In the genomic region with DNA sequence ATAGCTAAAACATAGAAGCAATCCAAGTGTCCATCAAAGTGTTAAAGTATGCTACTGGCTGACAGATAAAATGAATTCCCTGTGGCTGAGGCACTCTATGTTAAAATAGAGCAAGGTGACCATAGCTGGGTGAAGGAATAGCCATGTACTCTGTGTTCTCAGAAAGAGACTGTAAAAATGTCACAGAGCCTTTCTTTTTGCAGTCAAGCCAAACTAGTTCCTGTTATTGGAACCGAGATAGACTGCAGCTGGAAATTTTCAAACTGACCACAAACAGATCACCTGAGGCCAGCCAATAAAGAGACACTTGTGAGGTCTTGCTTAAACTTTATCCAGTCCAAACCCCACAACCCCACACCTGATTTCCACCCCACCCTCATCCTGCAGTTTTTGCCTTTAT, we compare ENCODE assay signal across 19 cellular contexts.
A peak's percentile ranks its signal among the peaks of the same experiment; 100 is the strongest.
DNase-seq lines count a peak whose midpoint lies in the region; ATAC-seq and TF ChIP-seq lines count a peak whose summit lies in the region.
"Had no signal": no experiment of that assay in that cellular context is flagged by ENCODE, and none has a peak within 500 bp of the region (broad histone marks: within the 10 kb centered on the region; RNA-seq: fewer than 3 reads in every experiment).

No MANE protein-coding gene starts in this region.

- H2AK9ac ChIP-seq in IMR-90 (replicated peaks; ENCODE audit: low read depth, low read length, poor library complexity), result no peak overlapping the region

- in situ Hi-C loops in IMR-90 (cut with MboI; ENCODE audit: low sequenced_read_pairs), result no loop called here

- H3K9me3 ChIP-seq in IMR-90 (ENCODE audit: control insufficient read depth, insufficient read depth, low read length), result peaks cover 3% of the 10 kb centered on the region; the same call in 1 of the 2 replicates
- no peaks in the 10 kb centered on the region for H3K9me3 ChIP-seq in muscle layer of colon (ENCODE audit: low read length)
- H3K9me3 ChIP-seq: mucosa of descending colon had no signal

- DNase-seq in AML-193 (lab: John Stamatoyannopoulos, UW) (peak; percentile 47 to 69), IMR-90 (no peak), OCI-M1 (lab: John Stamatoyannopoulos, UW) (peak; percentile 11), HCEC 1CT (no peak)
- DNase-seq in stimulated activated CD4-positive, alpha-beta T cell treated with anti-CD3 and anti-CD28 coated beads, Interleukin-2, amount 100 ng/mL, for 24 hours, result no peak
- DNase-seq: activated CD4-positive, alpha-beta T cell treated with anti-CD3 and anti-CD28 coated beads for 36 hours; activated naive CD4-positive, alpha-beta T cell treated with anti-CD3 and anti-CD28 coated beads, Interleukin-2, amount 50 U/mL, for 16 hours; anterior cingulate cortex; mucosa of descending colon; NCI-H1092; NCI-H2081; NCI-H446; retina; stimulated activated CD4-positive, alpha-beta T cell treated with anti-CD3 and anti-CD28 coated beads, Interleukin-15, amount 100 ng/mL, for 24 hours; SW 1271 had no signal

- H3K14ac ChIP-seq in IMR-90 (replicated peaks; ENCODE audit: low read depth, low read length), result no peak overlapping the region

- H3K9ac ChIP-seq in IMR-90 (ENCODE audit: low read depth, low read length) (no peak overlapping the region), muscle layer of colon (ENCODE audit: low read length) (no peak overlapping the region)

- H3K4me1 ChIP-seq in IMR-90 (ENCODE audit: control insufficient read depth, insufficient read depth, low read length) (peaks cover 2% of the 10 kb centered on the region; the same call in 1 of the 2 replicates), muscle layer of colon (ENCODE audit: insufficient read depth, low read length) (peaks cover 21% of the 10 kb centered on the region)

- H2BK20ac ChIP-seq in IMR-90 (ENCODE audit: low read depth, low read length), result peak overlapping the region; percentile 62; the same call in 1 of the 2 replicates

- no peak overlapping the region for H3K4me2 ChIP-seq in IMR-90 (ENCODE audit: low read depth, low read length)

- H3K27me3 ChIP-seq in IMR-90 (ENCODE audit: control insufficient read depth, insufficient read depth, low read length), result no peaks in the 10 kb centered on the region
- no peaks in the 10 kb centered on the region for H3K27me3 ChIP-seq in muscle layer of colon (ENCODE audit: control insufficient read depth in 1 of 2, insufficient read depth in 2 of 2, low read length in 2 of 2)

- intact Hi-C loops in IMR-90 (cut with micrococcal nuclease), result no loop called here

- H4K20me1 ChIP-seq in IMR-90 (ENCODE audit: insufficient read depth, low read length), result no peaks in the 10 kb centered on the region

- no TSS peak for BruUV-seq in IMR-90 (replicated peaks; lab: Mats Ljungman, UMichigan)

- TF ChIP-seq POLR2A in IMR-90 (IDR thresholded peaks at IDR 0.05; ENCODE audit: low read depth, low read length), result no peak

- TF ChIP-seq RAD21 in IMR-90 (IDR thresholded peaks at IDR 0.05; ENCODE audit: low read length), result no peak

- no peak overlapping the region for H3K27ac ChIP-seq in IMR-90 (ENCODE audit: insufficient read depth, low read length)
- H3K27ac ChIP-seq in muscle layer of colon (ENCODE audit: low read depth, low read length), result peak overlapping the region; percentile 58

- POLR2A ChIA-PET in IMR-90 (lab: Charles Lee; ENCODE audit: unreplicated experiment), result no interaction called here

- no peak overlapping the region for H3K23ac ChIP-seq in IMR-90 (ENCODE audit: low read depth, low read length)

- H2BK5ac ChIP-seq in IMR-90 (ENCODE audit: low read depth, low read length, poor library complexity, severe bottlenecking), result peak overlapping the region; percentile 45

- no peaks in the 10 kb centered on the region for H3K36me3 ChIP-seq in IMR-90 (ENCODE audit: control insufficient read depth, insufficient read depth, low read length)
- H3K36me3 ChIP-seq in muscle layer of colon (ENCODE audit: insufficient read depth, low read length), result no peaks in the 10 kb centered on the region

- CTCF ChIA-PET in IMR-90 (lab: Yijun Ruan, JAX), result no interaction called here

- H3K4me3 ChIP-seq in IMR-90 (ENCODE audit: insufficient read depth, low read depth, low read length), result no peak overlapping the region
- H3K4me3 ChIP-seq in muscle layer of colon (ENCODE audit: low read depth in 1 of 2, low read length in 2 of 2), result no peak overlapping the region
- H3K4me3 ChIP-seq: mucosa of descending colon had no signal

- H4K5ac ChIP-seq in IMR-90 (ENCODE audit: low read depth, low read length), result 0 out of 2 replicates have a peak overlapping the region, but pooled peaks have one; percentile 36

- peak overlapping the region in 1 of 2 experiments; percentile 63; a peak in 1 of 4 replicates for H4K8ac ChIP-seq in IMR-90 (ENCODE audit: low read depth in 2 of 2, low read length in 2 of 2)

- 50% methylated on average over 1 of the region's 1 CpG; no CpG with 5 or more reads in 1 of the 2 experiments for WGBS in IMR-90 (ENCODE audit: extremely low coverage in 2 of 2, insufficient read length in 1 of 2), 2 experiments

- no peak for TF ChIP-seq CTCF in IMR-90 (conservative IDR thresholded peaks at IDR 0.05; ENCODE audit: low read depth, low read length)

- dilution Hi-C loops in IMR-90 (cut with HindIII; ENCODE audit: low sequenced_read_pairs, unreplicated experiment), result no loop called here

- peak overlapping the region; percentile 26; the same call in 1 of the 2 replicates for H4K91ac ChIP-seq in IMR-90 (ENCODE audit: insufficient read depth, low read depth, low read length)

- ATAC-seq in IMR-90 (ENCODE audit: low read depth), result no peak
- no peak for ATAC-seq in GM21390 (IDR thresholded peaks at IDR 0.05; ENCODE audit: unreplicated experiment)
- ATAC-seq in HG03095 (IDR thresholded peaks at IDR 0.05; ENCODE audit: unreplicated experiment), result no peak
- ATAC-seq: activated CD4-positive, alpha-beta T cell treated with anti-CD3 and anti-CD28 coated beads for 36 hours; esophagus mucosa; mucosa of descending colon had no signal

- peak overlapping the region; percentile 27; the same call in 1 of the 3 replicates for H2BK15ac ChIP-seq in IMR-90 (ENCODE audit: low read depth, low read length)

- peak overlapping the region; percentile 3 for H2BK120ac ChIP-seq in IMR-90 (ENCODE audit: low read depth, low read length)

- H3K56ac ChIP-seq in IMR-90 (ENCODE audit: extremely low read depth, insufficient read depth, low read length), result no peak overlapping the region

- H3K79me1 ChIP-seq in IMR-90 (ENCODE audit: low read depth in 1 of 2, low read length in 2 of 2), result no peaks in the 10 kb centered on the region

- peak overlapping the region; percentile 48 for H3K4ac ChIP-seq in IMR-90 (ENCODE audit: low read depth, low read length)

- no peak overlapping the region for H2AFZ ChIP-seq in IMR-90 (replicated peaks; ENCODE audit: low read length, poor library complexity)

- no peaks in the 10 kb centered on the region for H3K9me1 ChIP-seq in IMR-90 (ENCODE audit: insufficient read depth, low read length)

- no peak overlapping the region for H2AK5ac ChIP-seq in IMR-90 (ENCODE audit: low read depth, low read length)

- H3K18ac ChIP-seq in IMR-90 (ENCODE audit: low read depth, low read length), result peak overlapping the region; percentile 83; the same call in 1 of the 2 replicates

TF ChIP-seq in IMR-90, 13 proteins besides CTCF, POLR2A, EP300 and RAD21:
- TF ChIP-seq MAFK (IDR thresholded peaks at IDR 0.05; ENCODE audit: low read depth, low read length), result no peak
- no peak for TF ChIP-seq NFE2L2 (IDR thresholded peaks at IDR 0.05; ENCODE audit: low read depth, low read length)
- TF ChIP-seq MAZ (IDR thresholded peaks at IDR 0.05; ENCODE audit: borderline replicate concordance, low read depth, low read length), result no peak
- no peak for TF ChIP-seq MXI1 (IDR thresholded peaks at IDR 0.05; ENCODE audit: borderline replicate concordance, low read depth, low read length)
- no peak for TF ChIP-seq RFX5 (IDR thresholded peaks at IDR 0.05; ENCODE audit: low read depth, low read length)
- TF ChIP-seq, protein P1, sequence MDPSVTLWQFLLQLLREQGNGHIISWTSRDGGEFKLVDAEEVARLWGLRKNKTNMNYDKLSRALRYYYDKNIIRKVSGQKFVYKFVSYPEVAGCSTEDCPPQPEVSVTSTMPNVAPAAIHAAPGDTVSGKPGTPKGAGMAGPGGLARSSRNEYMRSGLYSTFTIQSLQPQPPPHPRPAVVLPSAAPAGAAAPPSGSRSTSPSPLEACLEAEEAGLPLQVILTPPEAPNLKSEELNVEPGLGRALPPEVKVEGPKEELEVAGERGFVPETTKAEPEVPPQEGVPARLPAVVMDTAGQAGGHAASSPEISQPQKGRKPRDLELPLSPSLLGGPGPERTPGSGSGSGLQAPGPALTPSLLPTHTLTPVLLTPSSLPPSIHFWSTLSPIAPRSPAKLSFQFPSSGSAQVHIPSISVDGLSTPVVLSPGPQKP (IDR thresholded peaks at IDR 0.05; ENCODE audit: borderline replicate concordance, low read depth, low read length), result no peak
- TF ChIP-seq FOS (IDR thresholded peaks at IDR 0.05; ENCODE audit: low read depth, low read length), result no peak
- no peak for TF ChIP-seq BHLHE40 (IDR thresholded peaks at IDR 0.05; ENCODE audit: low read depth, low read length)
- TF ChIP-seq CEBPB (IDR thresholded peaks at IDR 0.05; ENCODE audit: low read depth, low read length), result no peak
- TF ChIP-seq USF2 (IDR thresholded peaks at IDR 0.05; ENCODE audit: low read depth, low read length), result no peak
- TF ChIP-seq RCOR1 (IDR thresholded peaks at IDR 0.05; ENCODE audit: insufficient replicate concordance, low read length), result no peak
- no peak for TF ChIP-seq CHD1 (IDR thresholded peaks at IDR 0.05; ENCODE audit: low read depth, low read length)
- no peak for TF ChIP-seq SMC3 (IDR thresholded peaks at IDR 0.05; ENCODE audit: low read depth, low read length)
TF ChIP-seq in IMR-90: peak in this region for 0.

Comparison
In these comparisons a context has a peak if more than half of its experiments do, and no peak if none do; other contexts are left out.
1. DNase-seq: peak in AML-193 (2 of 2) and OCI-M1 (single experiment); none in IMR-90 (single experiment), stimulated activated CD4-positive, alpha-beta T cell treated with anti-CD3 and anti-CD28 coated beads, Interleukin-2, amount 100 ng/mL, for 24 hours (0 of 2) and HCEC 1CT (single experiment).